Comparison of ENCODE assay signal across 8 cellular contexts in genomic region chr21:41768371-41769042, GRCh38. TPM values are rescaled to one million over a fixed set of nuclear protein-coding genes. Genes with fewer than 3 reads are reported as not detected.
DNase-seq lines count a peak whose midpoint lies in the region; ATAC-seq, FAIRE-seq and TF ChIP-seq lines count a peak whose summit lies in the region.

No MANE protein-coding gene starts in this region.

- WGBS in H1 (ENCODE audit: extremely low coverage in 1 of 2, insufficient coverage in 1 of 2, insufficient read length in 1 of 2, insufficient replicate concordance in 2 of 2, low coverage in 1 of 2, low lambda C conversion rate in 2 of 2, missing lambda C conversion rate in 1 of 2), 2 experiments, result 1% methylated on average over 18 of the region's 18 CpGs; no CpG with 5 or more reads in 1 of the 2 experiments

- H3K4me1 ChIP-seq in Caco-2 (peaks cover 41% of the 10 kb centered on the region), H1 (replicated peaks in 1 of 4; ENCODE audit: control insufficient read depth in 3 of 4, insufficient read depth in 4 of 4, low read length in 3 of 4) (peaks cover 12 to 36% (median 29%) of the 10 kb centered on the region in 4 experiments)

- H3K27ac Mint-ChIP-seq in Caco-2 (ENCODE audit: unreplicated experiment), result peak overlapping the region; percentile 94
- peak overlapping the region in 6 of 10 donors; percentile 24 to 85 (median 46) for H3K27ac Mint-ChIP-seq in naive thymus-derived CD8-positive, alpha-beta T cell

- H2BK20ac ChIP-seq in H1 (ENCODE audit: low read length), result no peak overlapping the region

- no peak overlapping the region for H3K18ac ChIP-seq in H1 (ENCODE audit: extremely low read depth, low read length)

- H3K4me3 Mint-ChIP-seq in Caco-2 (ENCODE audit: unreplicated experiment), result peak overlapping the region; percentile 90
- peak overlapping the region; percentile 75 to 92 (median 86) for H3K4me3 Mint-ChIP-seq in naive thymus-derived CD8-positive, alpha-beta T cell

- H3K27me3 ChIP-seq in Caco-2 (replicated peaks; ENCODE audit: control insufficient read depth, insufficient read depth, low read length) (no peaks in the 10 kb centered on the region), H1 (replicated peaks in 1 of 4; ENCODE audit: control insufficient read depth in 3 of 4, extremely low read depth in 1 of 4, insufficient read depth in 3 of 4, low read length in 3 of 4) (peaks cover 33 to 87% (median 77%) of the 10 kb centered on the region in 4 experiments)

- peaks cover 65% of the 10 kb centered on the region for H3K4me1 Mint-ChIP-seq in Caco-2 (ENCODE audit: low read depth, unreplicated experiment)
- H3K4me1 Mint-ChIP-seq in naive thymus-derived CD8-positive, alpha-beta T cell, result peaks cover 13 to 32% (median 29%) of the 10 kb centered on the region in 4 donors

- H2BK120ac ChIP-seq in H1 (replicated peaks; ENCODE audit: low read depth, low read length), result no peak overlapping the region

- no peaks in the 10 kb centered on the region for H3K36me3 ChIP-seq in Caco-2 (ENCODE audit: control insufficient read depth, insufficient read depth, low read length)
- H3K36me3 ChIP-seq in H1 (ENCODE audit: control insufficient read depth in 2 of 4, insufficient read depth in 4 of 4, low read length in 3 of 4), result no peaks in the 10 kb centered on the region

- H3K79me2 ChIP-seq in H1 (ENCODE audit: control insufficient read depth in 1 of 2, insufficient read depth in 2 of 2, low read length in 2 of 2), result peaks cover 0 to 20% of the 10 kb centered on the region in 2 experiments; a peak in 2 of 4 replicates

- H2BK12ac ChIP-seq in H1 (ENCODE audit: low read depth, low read length), result no peak overlapping the region

- H3K36me3 Mint-ChIP-seq in Caco-2 (ENCODE audit: insufficient read depth, unreplicated experiment), result peaks cover 14% of the 10 kb centered on the region
- no peaks in the 10 kb centered on the region for H3K36me3 Mint-ChIP-seq in naive thymus-derived CD8-positive, alpha-beta T cell

- peak in 1 of 2 experiments; percentile 9; a peak in 1 of 3 replicates for TF ChIP-seq EP300 in H1 (IDR thresholded peaks at IDR 0.05; ENCODE audit: borderline replicate concordance in 1 of 2, low read depth in 2 of 2, low read length in 2 of 2)

- H3K9me3 ChIP-seq in Caco-2 (no peaks in the 10 kb centered on the region), H1 (ENCODE audit: insufficient read depth in 2 of 2, low read depth in 1 of 2, low read length in 1 of 2) (no peaks in the 10 kb centered on the region)

- H3K23ac ChIP-seq in H1 (ENCODE audit: insufficient read length), result no peak overlapping the region

- no peak overlapping the region for H2AK5ac ChIP-seq in H1 (ENCODE audit: low read depth, low read length)

- no peak overlapping the region for H3K27ac ChIP-seq in H1 (ENCODE audit: low read depth, low read length)

- TF ChIP-seq CTCF in Caco-2 (IDR thresholded peaks at IDR 0.05; ENCODE audit: insufficient read depth in 1 of 2, low read depth in 1 of 2, low read length in 1 of 2, severe bottlenecking in 1 of 2, unreplicated experiment in 1 of 2), result peak; percentile 41 to 68
- peak in 2 of 3 experiments; percentile 6 to 13; a peak in 3 of 4 replicates for TF ChIP-seq CTCF in H1 (IDR thresholded peaks at IDR 0.05; ENCODE audit: control extremely low read depth in 1 of 3, insufficient read depth in 1 of 3, low read depth in 1 of 3, low read length in 3 of 3)

- peak overlapping the region; percentile 78 to 94 for H3K4me2 ChIP-seq in H1 (ENCODE audit: insufficient read depth in 1 of 2, low read depth in 2 of 2, low read length in 2 of 2)

- H4K20me1 ChIP-seq in H1 (replicated peaks in 1 of 2; ENCODE audit: control insufficient read depth in 1 of 2, insufficient read depth in 2 of 2, low read length in 2 of 2), result peaks cover 5 to 10% of the 10 kb centered on the region in 2 experiments

- no peaks in the 10 kb centered on the region for H3K9me3 Mint-ChIP-seq in Caco-2 (ENCODE audit: unreplicated experiment)
- peaks cover 0 to 4% (median 0%) of the 10 kb centered on the region in 9 donors for H3K9me3 Mint-ChIP-seq in naive thymus-derived CD8-positive, alpha-beta T cell

- intact Hi-C loops in Caco-2 (cut with micrococcal nuclease; ENCODE audit: unreplicated experiment), result loop anchor here (1.0 to 2.0 kb wide), 5 partner anchors 10 to 156 kb away; no protein-coding TSS in a partner anchor

- peak; percentile 39 for FAIRE-seq in H1 (lab: Jason Lieb, UNC)

- DNase-seq in Caco-2 (peak; percentile 91 to 93), HuH-7.5 (ENCODE audit: low spot score) (peak; percentile 80), SW480 (ENCODE audit: low spot score) (peak; percentile 99), H1 (ENCODE audit: low read depth in 1 of 2, low spot score in 2 of 2) (no peak), NCI-H446 treated with DMSO at 0.1 percent for 48 hours (lab: John Stamatoyannopoulos, UW) (no peak)
- DNase-seq in naive thymus-derived CD8-positive, alpha-beta T cell, result peak in 6 of 10 donors; percentile 14 to 44 (median 26)

- peaks cover 15% of the 10 kb centered on the region for H3K23me2 ChIP-seq in H1 (ENCODE audit: low read depth, low read length)

- POLR2A ChIA-PET in Caco-2 (lab: Charles Lee), result interaction anchor here (0.6 to 2.6 kb wide), 6 partner anchors 13 to 156 kb away, joined by 3 to 19 read pairs (median 4); no protein-coding TSS in a partner anchor
- POLR2A ChIA-PET in H1 (lab: Charles Lee; ENCODE audit: partially characterized antibody), result interaction anchor here (0.9 to 1.7 kb wide), 2 partner anchors 9 to 10 kb away, joined by 3 to 5 read pairs; no protein-coding TSS in a partner anchor
- POLR2A ChIA-PET in naive thymus-derived CD8-positive, alpha-beta T cell (lab: Charles Lee), result no interaction called here

- no peak overlapping the region for H2BK5ac ChIP-seq in H1 (ENCODE audit: low read depth, low read length)

- TF ChIP-seq RAD21 in H1 (IDR thresholded peaks at IDR 0.05 in 1 of 2, conservative IDR thresholded peaks at IDR 0.05 in 1 of 2; ENCODE audit: low read depth in 2 of 2, low read length in 2 of 2), result peak in 1 of 2 experiments; percentile 24; a peak in 1 of 4 replicates

- BruUV-seq in Caco-2 (replicated peaks; lab: Mats Ljungman, UMichigan), result no TSS peak

- H3K27me3 Mint-ChIP-seq in Caco-2 (ENCODE audit: insufficient read depth, unreplicated experiment), result no peaks in the 10 kb centered on the region
- peaks cover 15 to 82% (median 50%) of the 10 kb centered on the region in 5 donors for H3K27me3 Mint-ChIP-seq in naive thymus-derived CD8-positive, alpha-beta T cell

- no peak overlapping the region for H3K4ac ChIP-seq in H1 (replicated peaks; ENCODE audit: insufficient read length, low read depth, low read length)

- peak; percentile 50 to 51 for ATAC-seq in naive thymus-derived CD8-positive, alpha-beta T cell
- no peak for ATAC-seq in GM18502 (IDR thresholded peaks at IDR 0.05; ENCODE audit: poor library complexity, unreplicated experiment)
- ATAC-seq in GM18870 (IDR thresholded peaks at IDR 0.05; ENCODE audit: unreplicated experiment), result no peak

- CTCF ChIA-PET in Caco-2 (lab: Charles Lee), result interaction anchor here (0.5 to 3.9 kb wide), 17 partner anchors 10 to 164 kb away, joined by 3 to 61 read pairs (median 5); no protein-coding TSS in a partner anchor
- CTCF ChIA-PET in H1 (lab: Charles Lee; ENCODE audit: partially characterized antibody), result interaction anchor here (0.7 to 5.5 kb wide), 13 partner anchors 8 to 155 kb away, joined by 3 to 50 read pairs (median 4); no protein-coding TSS in a partner anchor

- no peak overlapping the region for H3K9ac ChIP-seq in H1 (replicated peaks in 1 of 4; ENCODE audit: extremely low read depth in 1 of 4, low read depth in 3 of 4, low read length in 3 of 4)

- H3K14ac ChIP-seq in H1 (ENCODE audit: insufficient read length), result no peak overlapping the region

- no peak overlapping the region for H2BK15ac ChIP-seq in H1 (ENCODE audit: low read length)

- no peak overlapping the region for H4K8ac ChIP-seq in H1 (ENCODE audit: extremely low read depth, insufficient read depth, low read length)

- no peak overlapping the region for H4K5ac ChIP-seq in H1 (ENCODE audit: insufficient read length, low read depth, low read length)

- no peak overlapping the region for H2AFZ ChIP-seq in H1 (ENCODE audit: low read length)

- no peak overlapping the region for H4K91ac ChIP-seq in H1 (replicated peaks; ENCODE audit: insufficient read length, low read length)

- no peak for TF ChIP-seq POLR2A in H1 (IDR thresholded peaks at IDR 0.05; ENCODE audit: control extremely low read depth in 1 of 2, low read depth in 2 of 2, low read length in 2 of 2)

- no peak overlapping the region for H3K56ac ChIP-seq in H1 (replicated peaks; ENCODE audit: insufficient read length, low read depth, low read length)

- no peaks in the 10 kb centered on the region for H3K79me1 ChIP-seq in H1 (ENCODE audit: low read depth, low read length)

- H3K4me3 ChIP-seq in Caco-2 (ENCODE audit: low read depth, low read length) (peak overlapping the region; percentile 90), H1 (ENCODE audit: extremely low read depth in 1 of 4, insufficient read depth in 2 of 4, low read depth in 3 of 4, low read length in 4 of 4) (peak overlapping the region; percentile 19 to 73 (median 36); a peak in 7 of 8 replicates)

TF ChIP-seq in H1, 55 proteins besides CTCF, POLR2A, EP300 and RAD21 (continues in another document):
- TF ChIP-seq CBX5 (IDR thresholded peaks at IDR 0.05; ENCODE audit: low read depth, low read length) (no peak), SIN3A (conservative IDR thresholded peaks at IDR 0.05 in 1 of 2, IDR thresholded peaks at IDR 0.05 in 1 of 2; ENCODE audit: low read depth in 1 of 2, low read length in 2 of 2) (0 out of 4 replicates have a peak, but pooled peaks of 1 of the 2 experiments have one; percentile 52), SUZ12 (IDR thresholded peaks at IDR 0.05; ENCODE audit: low read length) (peak; percentile 48; the same call in 1 of the 2 replicates)

RNA-seq across cellular contexts. Expression of gene RIPK4, which starts 1.7 kb away (rescaled TPM):
- 24.1 and 25.4 TPM in 2 replicates for total RNA-seq in Caco-2 (2022)
- 4.5 and 5.6 TPM in 2 replicates for total RNA-seq in H1 (2021; fragmentation: NEBNext Ultra II Directional; extraction: Animal tissue kit (Norgen Biotek cat#: 25700))
- polyA plus RNA-seq in H1 (2011; rRNA removed), result 2.7 and 4.5 TPM in 2 replicates
- polyA plus RNA-seq in H1 (2011; cell fraction: cytosol; rRNA removed), result 2.8 TPM
- 4.9 TPM for polyA plus RNA-seq in H1 (2011; cell fraction: nucleus; rRNA removed)
- polyA plus RNA-seq in H1 (2012, experiment 1 of 2), result 2.6 to 5.4 TPM (median 5.1 TPM) in 4 replicates
- 4.1 TPM for polyA plus RNA-seq in H1 (2012, experiment 2 of 2)
- polyA plus RNA-seq in H1 (2013, experiment 1 of 2), result 1.8 TPM
- polyA plus RNA-seq in H1 (2013, experiment 2 of 2), result 1.7 TPM
- polyA minus RNA-seq in H1 (2011; rRNA and poly(A)+ RNA removed), result 2.7 and 3.5 TPM in 2 replicates
- polyA minus RNA-seq in H1 (2011; cell fraction: cytosol; rRNA and poly(A)+ RNA removed), result 3.4 TPM
- polyA minus RNA-seq in H1 (2011; cell fraction: nucleus; rRNA and poly(A)+ RNA removed), result 3.7 TPM
- 1 to 10 TPM; 1.0 to 1.1 TPM for total RNA-seq in naive thymus-derived CD8-positive, alpha-beta T cell
- polyA plus RNA-seq in naive thymus-derived CD8-positive, alpha-beta T cell, result under 1 TPM in 1 of 3 donors, not detected in 2; 0.26 TPM

Comparison
In these comparisons a context has a peak if more than half of its experiments do, and no peak if none do; other contexts are left out.
1. DNase-seq: peak in Caco-2 (2 of 2), HuH-7.5 (single experiment), SW480 (single experiment) and naive thymus-derived CD8-positive, alpha-beta T cell (6 of 10); none in H1 (0 of 2) and NCI-H446 treated with DMSO at 0.1 percent for 48 hours (single experiment).
2. ATAC-seq: peak in naive thymus-derived CD8-positive, alpha-beta T cell (2 of 2); none in GM18502 (single experiment) and GM18870 (single experiment).